Comparison of ENCODE assay signal across 9 cellular contexts in the genomic region with DNA sequence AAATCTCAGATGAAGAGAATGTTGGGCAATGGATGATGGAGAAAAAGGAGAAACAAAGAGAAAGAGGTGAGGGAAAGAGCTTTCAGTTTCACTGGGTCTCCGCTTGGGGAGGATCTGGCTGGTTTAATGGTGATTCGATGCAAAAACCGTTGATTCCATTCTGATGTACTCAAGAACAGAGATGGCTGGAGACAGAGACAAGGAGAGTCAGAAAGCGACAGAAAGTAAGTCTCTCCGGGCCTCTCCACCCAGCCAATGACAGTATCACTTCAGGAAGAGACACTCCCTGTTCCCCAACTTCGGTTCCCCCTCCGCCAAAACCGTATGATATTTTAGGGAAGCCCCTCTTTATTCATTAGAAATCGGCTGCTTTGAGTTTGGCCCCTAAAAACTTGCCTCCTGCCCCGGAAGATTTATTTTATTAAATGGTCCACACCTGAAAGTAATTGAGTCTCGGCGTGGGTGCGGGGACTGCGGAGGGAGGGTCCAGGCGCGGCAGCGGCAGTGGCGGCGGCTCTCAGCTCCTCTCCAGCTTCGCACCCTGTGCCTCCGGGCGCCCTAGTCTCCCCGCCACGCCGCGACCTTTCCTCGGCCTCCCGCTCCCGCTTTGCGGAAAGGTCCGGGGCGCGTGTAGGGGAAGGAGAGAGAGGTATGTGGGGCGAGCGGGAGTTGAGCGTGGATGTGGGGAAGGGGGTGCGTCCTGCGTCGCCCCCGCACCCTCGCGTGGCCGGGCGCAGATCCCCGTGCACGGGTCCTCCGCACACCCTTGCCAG. TPM values are rescaled to one million over a fixed set of nuclear protein-coding genes. Genes with fewer than 3 reads are reported as not detected.
A peak's percentile ranks its signal among the peaks of the same experiment; 100 is the strongest.
DNase-seq lines count a peak whose midpoint lies in the region; ATAC-seq, FAIRE-seq and TF ChIP-seq lines count a peak whose summit lies in the region.
"Had no signal": no experiment of that assay in that cellular context is flagged by ENCODE, and none has a peak within 500 bp of the region (broad histone marks: within the 10 kb centered on the region; RNA-seq: fewer than 3 reads in every experiment).

No MANE protein-coding gene starts in this region.

- TF ChIP-seq POLR2A in K562 (conservative IDR thresholded peaks at IDR 0.05): no peak
- TF ChIP-seq POLR2A in thyroid gland (IDR thresholded peaks at IDR 0.05): no peak

- peak overlapping the region; percentile 59 for H3K27ac Mint-ChIP-seq in activated CD4-positive, alpha-beta T cell treated with anti-CD3 and anti-CD28 coated beads for 36 hours
- H3K27ac Mint-ChIP-seq in progenitor cell of endocrine pancreas: no peak overlapping the region

- ATAC-seq in activated CD4-positive, alpha-beta T cell treated with anti-CD3 and anti-CD28 coated beads for 36 hours: peak; percentile 45
- no peak for ATAC-seq in K562
- ATAC-seq in HG02571 (IDR thresholded peaks at IDR 0.05; ENCODE audit: unreplicated experiment): no peak

- no peak overlapping the region for H3K56ac ChIP-seq in mesendoderm (ENCODE audit: low read length)

- no peaks in the 10 kb centered on the region; the same call in 1 of the 2 replicates for H4K20me1 ChIP-seq in K562 (replicated peaks; ENCODE audit: control insufficient read depth, insufficient read depth, low read length)

- H3K36me3 Mint-ChIP-seq in activated CD4-positive, alpha-beta T cell treated with anti-CD3 and anti-CD28 coated beads for 36 hours (ENCODE audit: low read depth): no peaks in the 10 kb centered on the region
- no peaks in the 10 kb centered on the region for H3K36me3 Mint-ChIP-seq in progenitor cell of endocrine pancreas (ENCODE audit: insufficient read depth)

- no peak for TF ChIP-seq EP300 in K562 (IDR thresholded peaks at IDR 0.05; ENCODE audit: low read length)

- H2BK5ac ChIP-seq in mesendoderm (ENCODE audit: low read length): no peak overlapping the region

- H3K4me3 ChIP-seq in K562: no peak overlapping the region
- no peak overlapping the region for H3K4me3 ChIP-seq in mesendoderm (ENCODE audit: low read length)
- peak overlapping the region in 2 of 3 donors; percentile 42 to 51 for H3K4me3 ChIP-seq in thyroid gland (replicated peaks in 1 of 3)

- no peaks in the 10 kb centered on the region for H3K79me1 ChIP-seq in mesendoderm (ENCODE audit: low read length)

- H3K36me3 ChIP-seq in K562 (ENCODE audit: control insufficient read depth, insufficient read depth, low read length) (no peaks in the 10 kb centered on the region), mesendoderm (ENCODE audit: control insufficient read depth, insufficient read depth, low read length) (no peaks in the 10 kb centered on the region), thyroid gland (no peaks in the 10 kb centered on the region)

- H3K4me2 ChIP-seq in K562 (ENCODE audit: insufficient read depth, low read length) (no peak overlapping the region), mesendoderm (ENCODE audit: low read length) (peak overlapping the region; percentile 25)

- no peak overlapping the region for H3K27ac ChIP-seq in K562 (ENCODE audit: extremely low read depth, low read depth, low read length)
- H3K27ac ChIP-seq in mesendoderm (ENCODE audit: low read depth, low read length): no peak overlapping the region
- H3K27ac ChIP-seq in thyroid gland: peak overlapping the region in 2 of 3 donors; percentile 35 to 65
- no peak overlapping the region for H3K27ac ChIP-seq in RWPE1

- peaks cover 4% of the 10 kb centered on the region for H3K9me1 ChIP-seq in K562 (ENCODE audit: control insufficient read depth, insufficient read depth, low read length)

- H3K27me3 ChIP-seq in K562 (ENCODE audit: control insufficient read depth in 2 of 2, insufficient read depth in 2 of 2, low read length in 2 of 2) (peaks cover 30 to 60% of the 10 kb centered on the region in 2 experiments), mesendoderm (ENCODE audit: insufficient read depth, low read length, poor library complexity) (peaks cover 47% of the 10 kb centered on the region), thyroid gland (peaks cover 19% of the 10 kb centered on the region)

- no peak overlapping the region for H2AK5ac ChIP-seq in mesendoderm (ENCODE audit: low read length)

- in situ Hi-C loops in K562 (cut with MboI): no loop called here

- POLR2A ChIA-PET in activated CD4-positive, alpha-beta T cell treated with anti-CD3 and anti-CD28 coated beads for 36 hours (lab: Charles Lee): interaction anchor here (0.6 to 0.7 kb wide), 3 partner anchors 12 to 33 kb away, joined by 3 read pairs; partner anchors contain the start of gene ALX3
- POLR2A ChIA-PET in K562 (lab: Yijun Ruan, JAX): interaction anchor here (0.6 to 1.5 kb wide), 2 partner anchors 11 to 13 kb away, joined by 3 read pairs; partner anchors contain the start of gene ALX3
- POLR2A ChIA-PET in RWPE1 (lab: Yijun Ruan, JAX; ENCODE audit: low non-redundant PET): no interaction called here

- H3K4ac ChIP-seq in mesendoderm (ENCODE audit: low read depth, low read length): no peak overlapping the region

- H3K9me3 ChIP-seq in K562 (replicated peaks; ENCODE audit: control insufficient read depth, insufficient read depth, low read depth, low read length) (no peaks in the 10 kb centered on the region), thyroid gland (no peaks in the 10 kb centered on the region)

- H2AFZ ChIP-seq in K562 (ENCODE audit: low read depth, low read length): no peak overlapping the region

- H3K4me1 ChIP-seq in K562 (replicated peaks in 1 of 2; ENCODE audit: control insufficient read depth in 2 of 2, insufficient read depth in 2 of 2, low read length in 2 of 2) (peaks cover 0 to 15% of the 10 kb centered on the region in 2 experiments; a peak in 1 of 5 replicates), mesendoderm (ENCODE audit: control insufficient read depth, low read depth, low read length) (no peaks in the 10 kb centered on the region), thyroid gland (peaks cover 11 to 14% of the 10 kb centered on the region in 2 donors)

- no TSS peak for BruUV-seq in K562 (replicated peaks; lab: Mats Ljungman, UMichigan)

- no peak for TF ChIP-seq RAD21 in K562 (CRISPR knock-in tag; conservative IDR thresholded peaks at IDR 0.05 in 1 of 2, IDR thresholded peaks at IDR 0.05 in 1 of 2)

- no peak overlapping the region for H2BK15ac ChIP-seq in mesendoderm (replicated peaks; ENCODE audit: low read depth)

- intact Hi-C loops in activated CD4-positive, alpha-beta T cell treated with anti-CD3 and anti-CD28 coated beads for 36 hours (cut with DNase I, micrococcal nuclease): loop anchor here (1.0 to 2.0 kb wide), 3 partner anchors 15 to 48 kb away; no protein-coding TSS in a partner anchor
- intact Hi-C loops in K562 (cut with micrococcal nuclease) (no loop called here), thyroid gland (cut with DNase I) (no loop called here)

- CTCF ChIA-PET in activated CD4-positive, alpha-beta T cell treated with anti-CD3 and anti-CD28 coated beads for 36 hours (lab: Charles Lee): interaction anchor here (0.9 to 4.1 kb wide), 4 partner anchors 21 to 31 kb away, joined by 3 to 29 read pairs (median 4); no protein-coding TSS in a partner anchor
- CTCF ChIA-PET in K562 (lab: Yijun Ruan, JAX; ENCODE audit: low intra/inter-chr PET ratio) (no interaction called here), RWPE1 (lab: Yijun Ruan, JAX) (no interaction called here)

- H4K8ac ChIP-seq in mesendoderm (ENCODE audit: low read depth, low read length): no peak overlapping the region

- FAIRE-seq in K562 (lab: Jason Lieb, UNC): no peak

- H3K27me3 Mint-ChIP-seq in activated CD4-positive, alpha-beta T cell treated with anti-CD3 and anti-CD28 coated beads for 36 hours: peaks cover 59% of the 10 kb centered on the region
- peaks cover 92% of the 10 kb centered on the region for H3K27me3 Mint-ChIP-seq in progenitor cell of endocrine pancreas

- 27% methylated on average over 42 of the region's 47 CpGs for WGBS in K562 (ENCODE audit: insufficient coverage, low coverage, missing lambda C conversion rate)
- WGBS in mesendoderm (ENCODE audit: extremely low coverage, insufficient coverage, low lambda C conversion rate): no CpG with 5 or more reads among the region's 47 CpGs
- WGBS in thyroid gland, 2 donors: 13 to 17% methylated on average over 46 to 47 of the region's 47 CpGs

- H3K9ac ChIP-seq in K562 (ENCODE audit: insufficient read depth in 1 of 2, low read depth in 2 of 2, low read length in 2 of 2) (no peak overlapping the region), mesendoderm (ENCODE audit: low read length) (no peak overlapping the region)

- no peak overlapping the region for H3K18ac ChIP-seq in mesendoderm (ENCODE audit: low read length)

- H3K4me1 Mint-ChIP-seq in activated CD4-positive, alpha-beta T cell treated with anti-CD3 and anti-CD28 coated beads for 36 hours: peaks cover 13% of the 10 kb centered on the region
- H3K4me1 Mint-ChIP-seq in progenitor cell of endocrine pancreas (ENCODE audit: low read depth): no peaks in the 10 kb centered on the region

- H4K5ac ChIP-seq in mesendoderm (ENCODE audit: low read length): no peak overlapping the region

- H3K23ac ChIP-seq in mesendoderm (ENCODE audit: low read length): no peak overlapping the region

- H3K4me3 Mint-ChIP-seq in activated CD4-positive, alpha-beta T cell treated with anti-CD3 and anti-CD28 coated beads for 36 hours: peak overlapping the region; percentile 63
- no peak overlapping the region for H3K4me3 Mint-ChIP-seq in progenitor cell of endocrine pancreas (ENCODE audit: low read depth)

- no peaks in the 10 kb centered on the region for H3K79me2 ChIP-seq in K562 (ENCODE audit: control insufficient read depth, insufficient read depth, low read length)
- H3K79me2 ChIP-seq in mesendoderm (ENCODE audit: control insufficient read depth, insufficient read depth, low read length): no peaks in the 10 kb centered on the region

- no peaks in the 10 kb centered on the region for H3K9me3 Mint-ChIP-seq in activated CD4-positive, alpha-beta T cell treated with anti-CD3 and anti-CD28 coated beads for 36 hours (ENCODE audit: low read depth)
- H3K9me3 Mint-ChIP-seq in progenitor cell of endocrine pancreas (ENCODE audit: low read depth): no peaks in the 10 kb centered on the region

- no peak for TF ChIP-seq CTCF in K562 (IDR thresholded peaks at IDR 0.05 in 2 of 3, conservative IDR thresholded peaks at IDR 0.05 in 1 of 3; ENCODE audit: insufficient read depth in 2 of 3, low read depth in 1 of 3, low read length in 3 of 3)
- TF ChIP-seq CTCF in thyroid gland (IDR thresholded peaks at IDR 0.05): no peak
- no peak for TF ChIP-seq CTCF in progenitor cell of endocrine pancreas (IDR thresholded peaks at IDR 0.05; ENCODE audit: unreplicated experiment)
- TF ChIP-seq CTCF in RWPE1 (conservative IDR thresholded peaks at IDR 0.05; ENCODE audit: low read depth): no peak

- H2BK120ac ChIP-seq in mesendoderm (ENCODE audit: low read depth, low read length): no peak overlapping the region

- peak; percentile 35 for DNase-seq in activated CD4-positive, alpha-beta T cell treated with anti-CD3 and anti-CD28 coated beads for 36 hours
- no peak for DNase-seq in activated CD4-positive, alpha-beta T cell treated with anti-CD3 and anti-CD28 coated beads, Interleukin-2, amount 50 U/mL, for 4 hours
- DNase-seq in K562 (ENCODE audit: extremely low read depth in 1 of 4, low spot score in 3 of 4): no peak
- DNase-seq in mesendoderm: no peak
- DNase-seq in thyroid gland: no peak
- no peak for DNase-seq in progenitor cell of endocrine pancreas (ENCODE audit: low spot score, unreplicated experiment)
- no peak for DNase-seq in RWPE1 (ENCODE audit: low spot score)

RNA-seq across cellular contexts. Expression of gene ALX3, which starts 13.2 kb away (rescaled TPM):
- not detected for total RNA-seq in activated CD4-positive, alpha-beta T cell treated with anti-CD3 and anti-CD28 coated beads for 36 hours
- not detected in 2 replicates for total RNA-seq in K562 (2011; cell fraction: chromatin; rRNA removed; ENCODE audit: low replicate concordance)
- total RNA-seq in K562 (2011; cell fraction: nucleolus; rRNA removed): not detected in 2 replicates
- total RNA-seq in K562 (2011; cell fraction: nucleoplasm; rRNA removed): not detected in 2 replicates
- not detected in 2 replicates for total RNA-seq in K562 (2014; rRNA removed)
- not detected in 2 replicates for total RNA-seq in K562 (2014; rRNA removed; fragmentation: Illumina TruSeq; extraction: Trizol)
- not detected in 2 replicates for total RNA-seq in K562 (2015; rRNA removed; fragmentation: Illumina TruSeq; extraction: Trizol)
- total RNA-seq in K562 (2021): not detected in 2 replicates
- not detected in 2 replicates for polyA plus RNA-seq in K562 (2011; rRNA removed)
- not detected in 2 replicates for polyA plus RNA-seq in K562 (2011; cell fraction: cytosol; rRNA removed)
- polyA plus RNA-seq in K562 (2011; cell fraction: nucleus; rRNA removed): not detected in 2 replicates
- polyA plus RNA-seq in K562 (2012): not detected in 2 replicates
- polyA plus RNA-seq in K562 (2014; fragmentation: Illumina TruSeq; extraction: Trizol): not detected in 2 replicates
- not detected for polyA plus RNA-seq in K562 (2014; fragmentation: Nextera tagmentation; extraction: Ambion mirVana)
- not detected in 2 replicates for polyA plus RNA-seq in K562 (2014; rRNA removed)
- not detected in 2 replicates for polyA minus RNA-seq in K562 (2011; rRNA and poly(A)+ RNA removed)
- not detected in 2 replicates for polyA minus RNA-seq in K562 (2011; cell fraction: cytosol; rRNA and poly(A)+ RNA removed)
- polyA minus RNA-seq in K562 (2011; cell fraction: nucleus; rRNA and poly(A)+ RNA removed): not detected in 2 replicates
- polyA plus RNA-seq in mesendoderm (2013, experiment 1 of 2): 0.21 TPM
- 0.24 TPM for polyA plus RNA-seq in mesendoderm (2013, experiment 2 of 2)
- not detected for total RNA-seq in thyroid gland
- total RNA-seq in progenitor cell of endocrine pancreas: 2.8 and 3.7 TPM in 2 replicates
- total RNA-seq: RPMI7951 had no signal

RNA-seq across cellular contexts. Expression of gene UBL4B, which starts 28.6 kb away (rescaled TPM):
- not detected for total RNA-seq in activated CD4-positive, alpha-beta T cell treated with anti-CD3 and anti-CD28 coated beads for 36 hours
- total RNA-seq in K562 (2011; cell fraction: chromatin; rRNA removed; ENCODE audit: low replicate concordance): not detected in 2 replicates
- not detected in 2 replicates for total RNA-seq in K562 (2011; cell fraction: nucleolus; rRNA removed)
- total RNA-seq in K562 (2011; cell fraction: nucleoplasm; rRNA removed): not detected in 2 replicates
- not detected in 2 replicates for total RNA-seq in K562 (2014; rRNA removed)
- total RNA-seq in K562 (2014; rRNA removed; fragmentation: Illumina TruSeq; extraction: Trizol): not detected in 2 replicates
- not detected in 2 replicates for total RNA-seq in K562 (2015; rRNA removed; fragmentation: Illumina TruSeq; extraction: Trizol)
- not detected in 2 replicates for total RNA-seq in K562 (2021)
- 0.05 TPM in 1 of 2 replicates, not detected in the other for polyA plus RNA-seq in K562 (2011; rRNA removed)
- 0.03 TPM in 1 of 2 replicates, not detected in the other for polyA plus RNA-seq in K562 (2011; cell fraction: cytosol; rRNA removed)
- polyA plus RNA-seq in K562 (2011; cell fraction: nucleus; rRNA removed): 0.07 and 0.09 TPM in 2 replicates
- 0.07 and 1.3 TPM in 2 replicates for polyA plus RNA-seq in K562 (2012)
- not detected in 2 replicates for polyA plus RNA-seq in K562 (2014; fragmentation: Illumina TruSeq; extraction: Trizol)
- polyA plus RNA-seq in K562 (2014; fragmentation: Nextera tagmentation; extraction: Ambion mirVana): not detected
- not detected in 2 replicates for polyA plus RNA-seq in K562 (2014; rRNA removed)
- not detected in 2 replicates for polyA minus RNA-seq in K562 (2011; rRNA and poly(A)+ RNA removed)
- polyA minus RNA-seq in K562 (2011; cell fraction: cytosol; rRNA and poly(A)+ RNA removed): not detected in 2 replicates
- polyA minus RNA-seq in K562 (2011; cell fraction: nucleus; rRNA and poly(A)+ RNA removed): 0.22 TPM in 1 of 2 replicates, not detected in the other
- 0.03 TPM for polyA plus RNA-seq in mesendoderm (2013, experiment 1 of 2)
- 0.04 TPM for polyA plus RNA-seq in mesendoderm (2013, experiment 2 of 2)
- total RNA-seq in thyroid gland: under 1 TPM in 1 of 4 donors, not detected in 3; 0.27 TPM
- total RNA-seq in progenitor cell of endocrine pancreas: 0.20 TPM in 1 of 2 replicates, not detected in the other

RNA-seq across cellular contexts. Expression of gene STRIP1, which starts 49.2 kb away (rescaled TPM):
- total RNA-seq in activated CD4-positive, alpha-beta T cell treated with anti-CD3 and anti-CD28 coated beads for 36 hours: 10 to 100 TPM; 20.7 to 21.5 TPM
- 216 and 291 TPM in 2 replicates for total RNA-seq in K562 (2011; cell fraction: chromatin; rRNA removed; ENCODE audit: low replicate concordance)
- total RNA-seq in K562 (2011; cell fraction: nucleolus; rRNA removed): 159 and 160 TPM in 2 replicates
- 167 and 180 TPM in 2 replicates for total RNA-seq in K562 (2011; cell fraction: nucleoplasm; rRNA removed)
- 34.2 and 40.1 TPM in 2 replicates for total RNA-seq in K562 (2014; rRNA removed)
- 27.6 and 28.6 TPM in 2 replicates for total RNA-seq in K562 (2014; rRNA removed; fragmentation: Illumina TruSeq; extraction: Trizol)
- total RNA-seq in K562 (2015; rRNA removed; fragmentation: Illumina TruSeq; extraction: Trizol): 29.0 and 30.6 TPM in 2 replicates
- total RNA-seq in K562 (2021): 38.5 and 42.3 TPM in 2 replicates
- polyA plus RNA-seq in K562 (2011; rRNA removed): 32.6 and 32.8 TPM in 2 replicates
- polyA plus RNA-seq in K562 (2011; cell fraction: cytosol; rRNA removed): 20.9 and 23.7 TPM in 2 replicates
- 128 and 143 TPM in 2 replicates for polyA plus RNA-seq in K562 (2011; cell fraction: nucleus; rRNA removed)
- 23.1 and 25.5 TPM in 2 replicates for polyA plus RNA-seq in K562 (2012)
- polyA plus RNA-seq in K562 (2014; fragmentation: Illumina TruSeq; extraction: Trizol): 30.6 and 32.2 TPM in 2 replicates
- polyA plus RNA-seq in K562 (2014; fragmentation: Nextera tagmentation; extraction: Ambion mirVana): 10 to 100 TPM in 1 of 2 experiments, 1 to 10 TPM in 1; 9.9 to 10.5 TPM
- 30.4 and 32.0 TPM in 2 replicates for polyA plus RNA-seq in K562 (2014; rRNA removed)
- polyA minus RNA-seq in K562 (2011; rRNA and poly(A)+ RNA removed): 51.3 and 51.8 TPM in 2 replicates
- polyA minus RNA-seq in K562 (2011; cell fraction: cytosol; rRNA and poly(A)+ RNA removed): 16.5 and 21.1 TPM in 2 replicates
- 79.6 and 106 TPM in 2 replicates for polyA minus RNA-seq in K562 (2011; cell fraction: nucleus; rRNA and poly(A)+ RNA removed)
- polyA plus RNA-seq in mesendoderm (2013, experiment 1 of 2): 23.7 TPM
- polyA plus RNA-seq in mesendoderm (2013, experiment 2 of 2): 23.4 TPM
- 10 to 100 TPM; 36.2 to 63.4 (median 45.2) TPM for total RNA-seq in thyroid gland
- total RNA-seq in progenitor cell of endocrine pancreas: 79.1 and 86.4 TPM in 2 replicates

Comparison
In these comparisons a context has a peak if more than half of its experiments do, and no peak if none do; other contexts are left out.
1. H3K27ac ChIP-seq: peak in thyroid gland (2 of 3); none in K562 (single experiment), mesendoderm (single experiment) and RWPE1 (single experiment).
2. H3K4me3 ChIP-seq: peak in thyroid gland (2 of 3); none in K562 (single experiment) and mesendoderm (single experiment).
3. intact Hi-C loops: an anchor here in activated CD4-positive, alpha-beta T cell treated with anti-CD3 and anti-CD28 coated beads for 36 hours (1.0 to 2.0 kb wide); none called in K562 and thyroid gland.